ENCODE assay signal across 1 cellular context in the genomic region with DNA sequence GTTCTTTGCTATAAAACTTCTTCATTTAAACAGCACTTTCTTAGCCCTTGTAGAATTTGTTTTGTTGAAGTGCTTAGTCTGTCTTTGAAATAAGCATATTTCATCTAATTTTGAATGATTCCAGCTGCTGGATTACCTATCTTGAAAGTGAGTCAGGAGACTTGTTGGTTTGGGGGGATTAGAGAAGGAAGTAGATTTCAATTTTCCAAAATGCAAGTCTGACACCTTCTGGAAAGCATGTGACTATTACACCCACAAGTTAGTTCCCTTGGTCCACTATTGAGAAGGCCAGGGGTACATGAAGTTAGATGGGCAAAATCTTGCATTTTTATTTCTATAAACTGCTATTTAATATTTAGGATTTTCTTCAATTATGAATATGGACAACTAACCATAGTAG.
TF ChIP-seq lines count a peak whose summit lies in the region.

No MANE protein-coding gene starts in this region.

TF ChIP-seq in HepG2, 621 proteins besides CTCF, POLR2A, EP300 and RAD21 (continued from another document):
- TF ChIP-seq, protein P1, sequence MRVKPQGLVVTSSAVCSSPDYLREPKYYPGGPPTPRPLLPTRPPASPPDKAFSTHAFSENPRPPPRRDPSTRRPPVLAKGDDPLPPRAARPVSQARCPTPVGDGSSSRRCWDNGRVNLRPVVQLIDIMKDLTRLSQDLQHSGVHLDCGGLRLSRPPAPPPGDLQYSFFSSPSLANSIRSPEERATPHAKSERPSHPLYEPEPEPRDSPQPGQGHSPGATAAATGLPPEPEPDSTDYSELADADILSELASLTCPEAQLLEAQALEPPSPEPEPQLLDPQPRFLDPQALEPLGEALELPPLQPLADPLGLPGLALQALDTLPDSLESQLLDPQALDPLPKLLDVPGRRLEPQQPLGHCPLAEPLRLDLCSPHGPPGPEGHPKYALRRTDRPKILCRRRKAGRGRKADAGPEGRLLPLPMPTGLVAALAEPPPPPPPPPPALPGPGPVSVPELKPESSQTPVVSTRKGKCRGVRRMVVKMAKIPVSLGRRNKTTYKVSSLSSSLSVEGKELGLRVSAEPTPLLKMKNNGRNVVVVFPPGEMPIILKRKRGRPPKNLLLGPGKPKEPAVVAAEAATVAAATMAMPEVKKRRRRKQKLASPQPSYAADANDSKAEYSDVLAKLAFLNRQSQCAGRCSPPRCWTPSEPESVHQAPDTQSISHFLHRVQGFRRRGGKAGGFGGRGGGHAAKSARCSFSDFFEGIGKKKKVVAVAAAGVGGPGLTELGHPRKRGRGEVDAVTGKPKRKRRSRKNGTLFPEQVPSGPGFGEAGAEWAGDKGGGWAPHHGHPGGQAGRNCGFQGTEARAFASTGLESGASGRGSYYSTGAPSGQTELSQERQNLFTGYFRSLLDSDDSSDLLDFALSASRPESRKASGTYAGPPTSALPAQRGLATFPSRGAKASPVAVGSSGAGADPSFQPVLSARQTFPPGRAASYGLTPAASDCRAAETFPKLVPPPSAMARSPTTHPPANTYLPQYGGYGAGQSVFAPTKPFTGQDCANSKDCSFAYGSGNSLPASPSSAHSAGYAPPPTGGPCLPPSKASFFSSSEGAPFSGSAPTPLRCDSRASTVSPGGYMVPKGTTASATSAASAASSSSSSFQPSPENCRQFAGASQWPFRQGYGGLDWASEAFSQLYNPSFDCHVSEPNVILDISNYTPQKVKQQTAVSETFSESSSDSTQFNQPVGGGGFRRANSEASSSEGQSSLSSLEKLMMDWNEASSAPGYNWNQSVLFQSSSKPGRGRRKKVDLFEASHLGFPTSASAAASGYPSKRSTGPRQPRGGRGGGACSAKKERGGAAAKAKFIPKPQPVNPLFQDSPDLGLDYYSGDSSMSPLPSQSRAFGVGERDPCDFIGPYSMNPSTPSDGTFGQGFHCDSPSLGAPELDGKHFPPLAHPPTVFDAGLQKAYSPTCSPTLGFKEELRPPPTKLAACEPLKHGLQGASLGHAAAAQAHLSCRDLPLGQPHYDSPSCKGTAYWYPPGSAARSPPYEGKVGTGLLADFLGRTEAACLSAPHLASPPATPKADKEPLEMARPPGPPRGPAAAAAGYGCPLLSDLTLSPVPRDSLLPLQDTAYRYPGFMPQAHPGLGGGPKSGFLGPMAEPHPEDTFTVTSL (CRISPR knock-in tag; IDR thresholded peaks at IDR 0.05; ENCODE audit: borderline replicate concordance): no peak
- TF ChIP-seq TEAD3 (CRISPR knock-in tag; optimal IDR thresholded peaks at IDR 0.05; ENCODE audit: borderline replicate concordance) (peak; percentile 67), ZBTB7A (CRISPR knock-in tag; IDR thresholded peaks at IDR 0.05) (no peak), ARNT (IDR thresholded peaks at IDR 0.05) (no peak), ZFX (CRISPR knock-in tag; IDR thresholded peaks at IDR 0.05; ENCODE audit: low read depth) (no peak), ZNF367 (CRISPR knock-in tag; IDR thresholded peaks at IDR 0.05; ENCODE audit: borderline replicate concordance) (no peak), PITX1 (CRISPR knock-in tag; IDR thresholded peaks at IDR 0.05) (peak; percentile 37; the same call in 1 of the 2 replicates), GLI4 (CRISPR knock-in tag; IDR thresholded peaks at IDR 0.05; ENCODE audit: borderline replicate concordance) (no peak), ZNF282 (IDR thresholded peaks at IDR 0.05; ENCODE audit: partially characterized antibody) (no peak), ESRRA (CRISPR knock-in tag; IDR thresholded peaks at IDR 0.05; ENCODE audit: low read depth) (no peak), NKX3-1 (CRISPR knock-in tag; IDR thresholded peaks at IDR 0.05) (no peak), ZNF225 (CRISPR knock-in tag; IDR thresholded peaks at IDR 0.05) (no peak), HNF4G (IDR thresholded peaks at IDR 0.05; ENCODE audit: borderline replicate concordance, low read depth, low read length) (no peak), HNF4G (CRISPR knock-in tag; IDR thresholded peaks at IDR 0.05; ENCODE audit: borderline replicate concordance, low read depth) (no peak), ZNF614 (CRISPR knock-in tag; IDR thresholded peaks at IDR 0.05; ENCODE audit: borderline replicate concordance) (no peak), GABPB1 (CRISPR knock-in tag; IDR thresholded peaks at IDR 0.05) (no peak), STAG1 (CRISPR knock-in tag; IDR thresholded peaks at IDR 0.05) (peak; percentile 74), ELF3 (CRISPR knock-in tag; IDR thresholded peaks at IDR 0.05) (peak; percentile 53; the same call in 1 of the 2 replicates), GATAD2A (CRISPR knock-in tag; IDR thresholded peaks at IDR 0.05) (0 out of 2 replicates have a peak, but pooled peaks have one; percentile 11), CREM (IDR thresholded peaks at IDR 0.05) (no peak), CREM (CRISPR knock-in tag; IDR thresholded peaks at IDR 0.05) (no peak), ZNF180 (CRISPR knock-in tag; IDR thresholded peaks at IDR 0.05; ENCODE audit: borderline replicate concordance, low read depth) (no peak), HOXA9 (CRISPR knock-in tag; IDR thresholded peaks at IDR 0.05; ENCODE audit: borderline replicate concordance) (no peak)
- TF ChIP-seq, protein P2, sequence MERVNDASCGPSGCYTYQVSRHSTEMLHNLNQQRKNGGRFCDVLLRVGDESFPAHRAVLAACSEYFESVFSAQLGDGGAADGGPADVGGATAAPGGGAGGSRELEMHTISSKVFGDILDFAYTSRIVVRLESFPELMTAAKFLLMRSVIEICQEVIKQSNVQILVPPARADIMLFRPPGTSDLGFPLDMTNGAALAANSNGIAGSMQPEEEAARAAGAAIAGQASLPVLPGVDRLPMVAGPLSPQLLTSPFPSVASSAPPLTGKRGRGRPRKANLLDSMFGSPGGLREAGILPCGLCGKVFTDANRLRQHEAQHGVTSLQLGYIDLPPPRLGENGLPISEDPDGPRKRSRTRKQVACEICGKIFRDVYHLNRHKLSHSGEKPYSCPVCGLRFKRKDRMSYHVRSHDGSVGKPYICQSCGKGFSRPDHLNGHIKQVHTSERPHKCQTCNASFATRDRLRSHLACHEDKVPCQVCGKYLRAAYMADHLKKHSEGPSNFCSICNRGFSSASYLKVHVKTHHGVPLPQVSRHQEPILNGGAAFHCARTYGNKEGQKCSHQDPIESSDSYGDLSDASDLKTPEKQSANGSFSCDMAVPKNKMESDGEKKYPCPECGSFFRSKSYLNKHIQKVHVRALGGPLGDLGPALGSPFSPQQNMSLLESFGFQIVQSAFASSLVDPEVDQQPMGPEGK (CRISPR knock-in tag; IDR thresholded peaks at IDR 0.05): no peak
- TF ChIP-seq, protein P3, sequence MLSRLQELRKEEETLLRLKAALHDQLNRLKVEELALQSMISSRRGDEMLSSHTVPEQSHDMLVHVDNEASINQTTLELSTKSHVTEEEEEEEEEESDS (CRISPR knock-in tag; IDR thresholded peaks at IDR 0.05; ENCODE audit: borderline replicate concordance): no peak
- TF ChIP-seq, protein P4, sequence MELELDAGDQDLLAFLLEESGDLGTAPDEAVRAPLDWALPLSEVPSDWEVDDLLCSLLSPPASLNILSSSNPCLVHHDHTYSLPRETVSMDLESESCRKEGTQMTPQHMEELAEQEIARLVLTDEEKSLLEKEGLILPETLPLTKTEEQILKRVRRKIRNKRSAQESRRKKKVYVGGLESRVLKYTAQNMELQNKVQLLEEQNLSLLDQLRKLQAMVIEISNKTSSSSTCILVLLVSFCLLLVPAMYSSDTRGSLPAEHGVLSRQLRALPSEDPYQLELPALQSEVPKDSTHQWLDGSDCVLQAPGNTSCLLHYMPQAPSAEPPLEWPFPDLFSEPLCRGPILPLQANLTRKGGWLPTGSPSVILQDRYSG (CRISPR knock-in tag; IDR thresholded peaks at IDR 0.05): no peak
- TF ChIP-seq, protein P5, sequence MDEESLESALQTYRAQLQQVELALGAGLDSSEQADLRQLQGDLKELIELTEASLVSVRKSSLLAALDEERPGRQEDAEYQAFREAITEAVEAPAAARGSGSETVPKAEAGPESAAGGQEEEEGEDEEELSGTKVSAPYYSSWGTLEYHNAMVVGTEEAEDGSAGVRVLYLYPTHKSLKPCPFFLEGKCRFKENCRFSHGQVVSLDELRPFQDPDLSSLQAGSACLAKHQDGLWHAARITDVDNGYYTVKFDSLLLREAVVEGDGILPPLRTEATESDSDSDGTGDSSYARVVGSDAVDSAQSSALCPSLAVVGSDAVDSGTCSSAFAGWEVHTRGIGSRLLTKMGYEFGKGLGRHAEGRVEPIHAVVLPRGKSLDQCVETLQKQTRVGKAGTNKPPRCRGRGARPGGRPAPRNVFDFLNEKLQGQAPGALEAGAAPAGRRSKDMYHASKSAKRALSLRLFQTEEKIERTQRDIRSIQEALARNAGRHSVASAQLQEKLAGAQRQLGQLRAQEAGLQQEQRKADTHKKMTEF (CRISPR knock-in tag; IDR thresholded peaks at IDR 0.05): no peak
